In genomic region chr4:42656986-42657792, GRCh38 we compare ENCODE assay signal across 8 cellular contexts. TPM values are rescaled to one million over a fixed set of nuclear protein-coding genes. Genes with fewer than 3 reads are reported as not detected.
A peak's percentile ranks its signal among the peaks of the same experiment; 100 is the strongest.
DNase-seq lines count a peak whose midpoint lies in the region; ATAC-seq and TF ChIP-seq lines count a peak whose summit lies in the region.

Gene ATP8A1, minus strand, starts transcription at chr4:42657105. Its CDS starts 232 bp downstream, at chr4:42656873.

- H3K27ac Mint-ChIP-seq in CD4-positive, alpha-beta T cell: peak within 1 kb of the TSS; percentile 95
- H3K27ac Mint-ChIP-seq in activated CD4-positive, alpha-beta memory T cell treated with anti-CD3 and anti-CD28 coated beads for 36 hours: peak within 1 kb of the TSS; percentile 95

- H3K4me1 Mint-ChIP-seq in CD4-positive, alpha-beta T cell (ENCODE audit: low read depth): peaks cover 51% of the 10 kb centered on the region
- H3K4me1 Mint-ChIP-seq in activated CD4-positive, alpha-beta memory T cell treated with anti-CD3 and anti-CD28 coated beads for 36 hours (ENCODE audit: low read depth): peaks cover 40% of the 10 kb centered on the region

- peak within 1 kb of the TSS; percentile 98 for H3K4me3 Mint-ChIP-seq in CD4-positive, alpha-beta T cell
- H3K4me3 Mint-ChIP-seq in activated CD4-positive, alpha-beta memory T cell treated with anti-CD3 and anti-CD28 coated beads for 36 hours: peak within 1 kb of the TSS; percentile 89

- no peaks in the 10 kb centered on the region for H3K9me3 ChIP-seq in CD4-positive, alpha-beta T cell (ENCODE audit: control insufficient read depth, low read length)
- H3K9me3 ChIP-seq in right lobe of liver: no peaks in the 10 kb centered on the region

- H3K27me3 ChIP-seq in CD4-positive, alpha-beta T cell (ENCODE audit: control insufficient read depth, insufficient read depth, low read length): no peaks in the 10 kb centered on the region
- H3K27me3 ChIP-seq in dorsolateral prefrontal cortex (no peaks in the 10 kb centered on the region), right lobe of liver (no peaks in the 10 kb centered on the region)

- no peaks in the 10 kb centered on the region for H3K27me3 Mint-ChIP-seq in CD4-positive, alpha-beta T cell
- no peaks in the 10 kb centered on the region for H3K27me3 Mint-ChIP-seq in activated CD4-positive, alpha-beta memory T cell treated with anti-CD3 and anti-CD28 coated beads for 36 hours

- TF ChIP-seq CTCF in CD4-positive, alpha-beta T cell (IDR thresholded peaks at IDR 0.05): no peak
- TF ChIP-seq CTCF in dorsolateral prefrontal cortex (IDR thresholded peaks at IDR 0.05 in 54 of 56, conservative IDR thresholded peaks at IDR 0.05 in 2 of 56; ENCODE audit: low read depth in 1 of 56, partially characterized antibody in 56 of 56): peak in 22 of 56 donors; percentile 4 to 38 (median 16)
- TF ChIP-seq CTCF in right lobe of liver (IDR thresholded peaks at IDR 0.05): no peak

- H3K4me3 ChIP-seq in dorsolateral prefrontal cortex (peak within 1 kb of the TSS; percentile 63 to 98 (median 92)), right lobe of liver (peak within 1 kb of the TSS; percentile 76 to 90 (median 78))

- DNase-seq in CD4-positive, alpha-beta T cell: peak; percentile 85 to 96 (median 92)
- DNase-seq in HK-2 (ENCODE audit: unreplicated experiment) (peak; percentile 88), NCI-H82 treated with DMSO at 0.1 percent for 48 hours (lab: John Stamatoyannopoulos, UW; ENCODE audit: unreplicated experiment) (peak; percentile 77), dorsolateral prefrontal cortex (peak; percentile 81 to 95 (median 92)), right lobe of liver (peak; percentile 94 to 95 (median 95))
- peak; percentile 94 for DNase-seq in activated CD4-positive, alpha-beta memory T cell treated with anti-CD3 and anti-CD28 coated beads for 36 hours
- peak; percentile 93 for DNase-seq in stimulated activated CD4-positive, alpha-beta T cell treated with anti-CD3 and anti-CD28 coated beads, Interleukin-4, amount 100 ng/mL, for 24 hours

- WGBS in right lobe of liver (ENCODE audit: insufficient coverage, low coverage, low lambda C conversion rate, missing lambda C conversion rate): 0% methylated on average over 7 of the region's 68 CpGs

- intact Hi-C loops in CD4-positive, alpha-beta T cell (cut with DNase I, micrococcal nuclease): loop anchor here (1.0 to 10.0 kb wide), 4 partner anchors 29 to 722 kb away; partner anchors contain the start of genes DCAF4L1 (in 1 of the 2) and TMEM33 (in 1 of the 2)
- intact Hi-C loops in activated CD4-positive, alpha-beta memory T cell treated with anti-CD3 and anti-CD28 coated beads for 36 hours (cut with micrococcal nuclease): loop anchor here (1.0 kb wide), 3 partner anchors 15 to 77 kb away; no protein-coding TSS in a partner anchor
- intact Hi-C loops in dorsolateral prefrontal cortex (cut with DNase I): loop anchor here (2.0 to 10.0 kb wide), 5 partner anchors 52 to 188 kb away; no protein-coding TSS in a partner anchor
- intact Hi-C loops in right lobe of liver (cut with DNase I): no loop called here

- H3K4me1 ChIP-seq in right lobe of liver: peaks cover 0 to 8% (median 0%) of the 10 kb centered on the region in 4 donors

- H3K36me3 Mint-ChIP-seq in CD4-positive, alpha-beta T cell (ENCODE audit: low read depth): peaks cover 26% of the 10 kb centered on the region
- peaks cover 9% of the 10 kb centered on the region for H3K36me3 Mint-ChIP-seq in activated CD4-positive, alpha-beta memory T cell treated with anti-CD3 and anti-CD28 coated beads for 36 hours

- POLR2A ChIA-PET in CD4-positive, alpha-beta T cell (lab: Charles Lee): interaction anchor here (0.6 to 3.2 kb wide), 22 partner anchors 9 to 98 kb away, joined by 3 to 47 read pairs (median 4); no protein-coding TSS in a partner anchor
- POLR2A ChIA-PET in activated CD4-positive, alpha-beta memory T cell treated with anti-CD3 and anti-CD28 coated beads for 36 hours (lab: Charles Lee): interaction anchor here (1.0 to 2.0 kb wide), 11 partner anchors 9 to 77 kb away, joined by 3 to 23 read pairs (median 5); no protein-coding TSS in a partner anchor

- no peaks in the 10 kb centered on the region for H3K36me3 ChIP-seq in right lobe of liver

- peak; percentile 91 for ATAC-seq in CD4-positive, alpha-beta T cell (ENCODE audit: poor library complexity)
- ATAC-seq in GM19455 (IDR thresholded peaks at IDR 0.05; ENCODE audit: unreplicated experiment) (peak; percentile 74), right lobe of liver (peak; percentile 98 to 99 (median 98))

- peaks cover 2% of the 10 kb centered on the region for H3K9me3 Mint-ChIP-seq in CD4-positive, alpha-beta T cell
- H3K9me3 Mint-ChIP-seq in activated CD4-positive, alpha-beta memory T cell treated with anti-CD3 and anti-CD28 coated beads for 36 hours: peaks cover 10% of the 10 kb centered on the region

- H3K27ac ChIP-seq in CD4-positive, alpha-beta T cell (ENCODE audit: low read depth, low read length): peak within 1 kb of the TSS; percentile 71
- peak within 1 kb of the TSS; percentile 89 to 99 (median 96) for H3K27ac ChIP-seq in dorsolateral prefrontal cortex
- peak within 1 kb of the TSS; percentile 80 to 90 (median 85) for H3K27ac ChIP-seq in right lobe of liver

- CTCF ChIA-PET in CD4-positive, alpha-beta T cell (lab: Charles Lee): interaction anchor here (1.4 to 1.6 kb wide), 2 partner anchors 22 to 28 kb away, joined by 3 to 9 read pairs; no protein-coding TSS in a partner anchor
- CTCF ChIA-PET in activated CD4-positive, alpha-beta memory T cell treated with anti-CD3 and anti-CD28 coated beads for 36 hours (lab: Charles Lee): interaction anchor here (0.6 to 2.2 kb wide), 12 partner anchors 9 to 208 kb away, joined by 3 to 14 read pairs (median 4); no protein-coding TSS in a partner anchor

- TF ChIP-seq POLR2A in right lobe of liver (IDR thresholded peaks at IDR 0.05): peak; percentile 75

RNA-seq across cellular contexts. Expression of gene ATP8A1, which starts in this region (rescaled TPM):
- total RNA-seq in CD4-positive, alpha-beta T cell: 10 to 100 TPM; 44.9 to 45.5 TPM
- 10 to 100 TPM; 23.9 to 24.0 TPM for total RNA-seq in activated CD4-positive, alpha-beta memory T cell treated with anti-CD3 and anti-CD28 coated beads for 36 hours
- 100 to 1,000 TPM in 119 of 120 experiments, 10 to 100 TPM in 1; 78.1 to 308 (median 175) TPM for total RNA-seq in dorsolateral prefrontal cortex
- total RNA-seq in right lobe of liver: 1 to 10 TPM; 1.0 to 3.4 (median 1.9) TPM

Comparison
In these comparisons a context has a peak if more than half of its experiments do, and no peak if none do; other contexts are left out.
1. Peak in every context shown above with its lines: DNase-seq, ATAC-seq, H3K4me3 ChIP-seq and H3K27ac ChIP-seq.
2. RNA of gene ATP8A1 (total RNA-seq): 78.1 to 308 TPM in dorsolateral prefrontal cortex, 44.9 to 45.5 TPM in CD4-positive, alpha-beta T cell and 23.9 to 24.0 TPM in activated CD4-positive, alpha-beta memory T cell treated with anti-CD3 and anti-CD28 coated beads for 36 hours; 1.0 to 3.4 TPM in right lobe of liver; every median in the first group is over 4 times any median in the second.
3. intact Hi-C loops: an anchor here in CD4-positive, alpha-beta T cell (1.0 to 10.0 kb wide), activated CD4-positive, alpha-beta memory T cell treated with anti-CD3 and anti-CD28 coated beads for 36 hours (1.0 kb wide) and dorsolateral prefrontal cortex (2.0 to 10.0 kb wide); none called in right lobe of liver.